17 cellular contexts compared by ENCODE assay signal in the genomic region with DNA sequence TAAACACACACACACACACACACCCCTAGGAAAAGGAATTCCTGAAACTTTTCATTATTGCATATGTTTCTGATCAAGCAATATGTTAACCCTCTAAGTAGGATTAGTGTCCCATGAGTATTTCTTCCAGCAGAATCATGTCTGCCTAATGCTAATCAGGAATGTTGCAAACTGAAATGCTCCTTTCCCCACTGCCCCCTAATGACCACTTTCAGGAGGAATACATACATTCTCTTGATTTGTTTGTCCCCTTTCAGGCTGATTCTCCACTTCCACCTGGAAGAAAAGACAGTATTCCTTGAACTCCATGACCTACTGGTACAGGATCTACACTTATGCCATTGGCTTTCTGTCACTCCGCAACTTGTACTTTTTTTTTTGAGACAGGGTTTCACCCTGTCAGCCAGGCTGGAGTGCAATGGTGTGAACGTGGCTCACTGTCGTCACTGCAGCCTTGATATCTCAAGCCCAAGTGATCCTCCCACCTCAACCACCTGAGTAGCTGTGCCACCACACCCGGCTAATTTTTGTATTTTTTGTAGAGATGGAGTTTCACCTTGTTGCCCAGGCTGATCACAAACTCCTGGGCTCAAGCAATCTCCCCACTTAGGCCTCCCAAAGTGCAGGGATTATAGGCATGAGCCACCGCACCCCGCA.
"Had no signal": no experiment of that assay in that cellular context is flagged by ENCODE, and none has a peak within 500 bp of the region (broad histone marks: within the 10 kb centered on the region; RNA-seq: fewer than 3 reads in every experiment).

No MANE protein-coding gene starts in this region.

- FAIRE-seq: astrocyte had no signal

- H3K9me3 Mint-ChIP-seq: naive thymus-derived CD4-positive, alpha-beta T cell had no signal

- ATAC-seq: activated CD8-positive, alpha-beta memory T cell treated with anti-CD3 and anti-CD28 coated beads, Interleukin-2, amount 10 ng/mL, durations not matched to agents 7 days and 5 days; naive thymus-derived CD4-positive, alpha-beta T cell; sciatic nerve had no signal

- DNase-seq: activated CD4-positive, CD25-positive, alpha-beta regulatory T cell; activated CD8-positive, alpha-beta memory T cell treated with anti-CD3 and anti-CD28 coated beads, Interleukin-2, amount 10 ng/mL, durations not matched to agents 7 days and 5 days; caudate nucleus; colonic mucosa; effector CD4-positive, alpha-beta T cell; hippocampal formation; naive thymus-derived CD4-positive, alpha-beta T cell; nucleus accumbens; SK-N-SH; spleen; stimulated activated CD4-positive, alpha-beta T cell treated with anti-CD3 and anti-CD28 coated beads, Interleukin-2, amount 100 ng/mL, for 24 hours; stimulated activated naive CD4-positive, alpha-beta T cell treated with Interleukin-2 at 50 U/mL for 16 hours; T-helper 1 cell had no signal

- H3K9me3 ChIP-seq: colonic mucosa, prostate gland, SK-N-SH, spleen, thoracic aorta had no signal

- H3K4me3 Mint-ChIP-seq: activated CD8-positive, alpha-beta memory T cell treated with anti-CD3 and anti-CD28 coated beads, Interleukin-2, amount 10 ng/mL, durations not matched to agents 7 days and 5 days; naive thymus-derived CD4-positive, alpha-beta T cell had no signal

- H3K4me2 ChIP-seq: SK-N-SH had no signal

- H3K4me1 ChIP-seq: colonic mucosa, prostate gland had no signal

- H3K4me3 ChIP-seq: colonic mucosa, prostate gland, spleen, thoracic aorta had no signal

- H3K27me3 ChIP-seq: colonic mucosa, spleen had no signal

- H3K9me2 ChIP-seq: SK-N-SH had no signal

- H3K9ac ChIP-seq: SK-N-SH had no signal

- H3K27ac ChIP-seq: colonic mucosa, prostate gland, spleen, thoracic aorta had no signal

- H3K27me3 Mint-ChIP-seq: activated CD8-positive, alpha-beta memory T cell treated with anti-CD3 and anti-CD28 coated beads, Interleukin-2, amount 10 ng/mL, durations not matched to agents 7 days and 5 days; naive thymus-derived CD4-positive, alpha-beta T cell had no signal

- H3K27ac Mint-ChIP-seq: activated CD8-positive, alpha-beta memory T cell treated with anti-CD3 and anti-CD28 coated beads, Interleukin-2, amount 10 ng/mL, durations not matched to agents 7 days and 5 days had no signal

- H3K36me3 ChIP-seq: prostate gland, thoracic aorta had no signal
